ENCODE assay signal across 1 cellular context in the genomic region with DNA sequence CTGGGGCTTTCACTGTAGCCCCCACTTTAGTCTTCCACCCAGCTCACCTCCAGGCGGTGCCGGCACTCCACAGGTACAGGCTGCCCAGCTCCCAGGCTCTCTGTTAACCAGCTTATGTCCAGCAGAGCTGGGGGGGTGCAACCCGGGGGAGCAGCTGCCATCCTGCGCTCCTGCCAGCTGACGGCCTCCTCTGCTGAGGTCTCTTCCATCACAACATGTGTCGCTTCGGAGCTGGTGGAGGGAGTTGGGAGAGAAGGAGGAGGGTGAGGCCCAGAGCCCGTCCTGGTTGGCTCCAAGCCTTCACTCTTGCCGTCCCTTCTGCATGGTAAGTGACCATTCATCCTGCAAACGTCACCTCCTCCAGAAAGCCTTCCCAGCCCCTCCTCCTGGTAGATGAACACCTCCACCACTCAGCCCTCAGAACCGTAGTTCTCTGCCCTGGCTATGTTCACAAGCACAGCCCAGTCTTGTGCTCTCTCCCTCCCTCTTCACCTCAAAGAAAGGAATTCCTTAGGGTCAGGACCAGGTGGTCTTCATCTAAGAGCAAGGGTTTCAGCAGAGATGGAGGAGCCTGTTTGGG.
TF ChIP-seq lines count a peak whose summit lies in the region.

No MANE protein-coding gene starts in this region.

TF ChIP-seq in A549, 52 proteins besides CTCF, POLR2A, EP300 and RAD21:
- TF ChIP-seq, protein P1, sequence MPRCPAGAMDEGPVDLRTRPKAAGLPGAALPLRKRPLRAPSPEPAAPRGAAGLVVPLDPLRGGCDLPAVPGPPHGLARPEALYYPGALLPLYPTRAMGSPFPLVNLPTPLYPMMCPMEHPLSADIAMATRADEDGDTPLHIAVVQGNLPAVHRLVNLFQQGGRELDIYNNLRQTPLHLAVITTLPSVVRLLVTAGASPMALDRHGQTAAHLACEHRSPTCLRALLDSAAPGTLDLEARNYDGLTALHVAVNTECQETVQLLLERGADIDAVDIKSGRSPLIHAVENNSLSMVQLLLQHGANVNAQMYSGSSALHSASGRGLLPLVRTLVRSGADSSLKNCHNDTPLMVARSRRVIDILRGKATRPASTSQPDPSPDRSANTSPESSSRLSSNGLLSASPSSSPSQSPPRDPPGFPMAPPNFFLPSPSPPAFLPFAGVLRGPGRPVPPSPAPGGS (IDR thresholded peaks at IDR 0.05), result no peak
- TF ChIP-seq FOSB (CRISPR knock-in tag; IDR thresholded peaks at IDR 0.05) (no peak), ESRRA (IDR thresholded peaks at IDR 0.05; ENCODE audit: borderline replicate concordance, low read length) (no peak), EHMT2 (IDR thresholded peaks at IDR 0.05; ENCODE audit: low read depth) (no peak), POLR2AphosphoS2 (conservative IDR thresholded peaks at IDR 0.05; ENCODE audit: low read length) (no peak), HOXB5 (CRISPR knock-in tag; IDR thresholded peaks at IDR 0.05) (no peak)
- TF ChIP-seq, protein P2, sequence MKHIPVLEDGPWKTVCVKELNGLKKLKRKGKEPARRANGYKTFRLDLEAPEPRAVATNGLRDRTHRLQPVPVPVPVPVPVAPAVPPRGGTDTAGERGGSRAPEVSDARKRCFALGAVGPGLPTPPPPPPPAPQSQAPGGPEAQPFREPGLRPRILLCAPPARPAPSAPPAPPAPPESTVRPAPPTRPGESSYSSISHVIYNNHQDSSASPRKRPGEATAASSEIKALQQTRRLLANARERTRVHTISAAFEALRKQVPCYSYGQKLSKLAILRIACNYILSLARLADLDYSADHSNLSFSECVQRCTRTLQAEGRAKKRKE (CRISPR knock-in tag; IDR thresholded peaks at IDR 0.05; ENCODE audit: low read depth), result no peak
- TF ChIP-seq, protein P3, sequence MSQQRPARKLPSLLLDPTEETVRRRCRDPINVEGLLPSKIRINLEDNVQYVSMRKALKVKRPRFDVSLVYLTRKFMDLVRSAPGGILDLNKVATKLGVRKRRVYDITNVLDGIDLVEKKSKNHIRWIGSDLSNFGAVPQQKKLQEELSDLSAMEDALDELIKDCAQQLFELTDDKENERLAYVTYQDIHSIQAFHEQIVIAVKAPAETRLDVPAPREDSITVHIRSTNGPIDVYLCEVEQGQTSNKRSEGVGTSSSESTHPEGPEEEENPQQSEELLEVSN (IDR thresholded peaks at IDR 0.05; ENCODE audit: borderline replicate concordance, low read depth), result no peak
- TF ChIP-seq, protein P4, sequence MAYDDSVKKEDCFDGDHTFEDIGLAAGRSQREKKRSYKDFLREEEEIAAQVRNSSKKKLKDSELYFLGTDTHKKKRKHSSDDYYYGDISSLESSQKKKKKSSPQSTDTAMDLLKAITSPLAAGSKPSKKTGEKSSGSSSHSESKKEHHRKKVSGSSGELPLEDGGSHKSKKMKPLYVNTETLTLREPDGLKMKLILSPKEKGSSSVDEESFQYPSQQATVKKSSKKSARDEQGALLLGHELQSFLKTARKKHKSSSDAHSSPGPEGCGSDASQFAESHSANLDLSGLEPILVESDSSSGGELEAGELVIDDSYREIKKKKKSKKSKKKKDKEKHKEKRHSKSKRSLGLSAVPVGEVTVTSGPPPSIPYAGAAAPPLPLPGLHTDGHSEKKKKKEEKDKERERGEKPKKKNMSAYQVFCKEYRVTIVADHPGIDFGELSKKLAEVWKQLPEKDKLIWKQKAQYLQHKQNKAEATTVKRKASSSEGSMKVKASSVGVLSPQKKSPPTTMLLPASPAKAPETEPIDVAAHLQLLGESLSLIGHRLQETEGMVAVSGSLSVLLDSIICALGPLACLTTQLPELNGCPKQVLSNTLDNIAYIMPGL (CRISPR knock-in tag; IDR thresholded peaks at IDR 0.05; ENCODE audit: borderline replicate concordance), result no peak
- TF ChIP-seq, protein P5, sequence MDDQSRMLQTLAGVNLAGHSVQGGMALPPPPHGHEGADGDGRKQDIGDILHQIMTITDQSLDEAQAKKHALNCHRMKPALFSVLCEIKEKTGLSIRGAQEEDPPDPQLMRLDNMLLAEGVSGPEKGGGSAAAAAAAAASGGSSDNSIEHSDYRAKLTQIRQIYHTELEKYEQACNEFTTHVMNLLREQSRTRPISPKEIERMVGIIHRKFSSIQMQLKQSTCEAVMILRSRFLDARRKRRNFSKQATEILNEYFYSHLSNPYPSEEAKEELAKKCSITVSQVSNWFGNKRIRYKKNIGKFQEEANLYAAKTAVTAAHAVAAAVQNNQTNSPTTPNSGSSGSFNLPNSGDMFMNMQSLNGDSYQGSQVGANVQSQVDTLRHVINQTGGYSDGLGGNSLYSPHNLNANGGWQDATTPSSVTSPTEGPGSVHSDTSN (IDR thresholded peaks at IDR 0.05), result no peak
